Comparison of ENCODE assay signal across 8 cellular contexts in genomic region chr10:58177362-58177947, GRCh38.
A peak's percentile ranks its signal among the peaks of the same experiment; 100 is the strongest.
DNase-seq lines count a peak whose midpoint lies in the region; ATAC-seq, FAIRE-seq and TF ChIP-seq lines count a peak whose summit lies in the region.

No MANE protein-coding gene starts in this region.

- DNase-seq in DMS 273 (lab: John Stamatoyannopoulos, UW; ENCODE audit: unreplicated experiment) (peak; percentile 32), DMS 273 treated with DMSO at 0.1 percent for 48 hours (lab: John Stamatoyannopoulos, UW) (no peak), HT-29 (ENCODE audit: low spot score) (peak; percentile 61), hepatocyte (ENCODE audit: low spot score) (peak; percentile 23), vagina (ENCODE audit: extremely low spot score in 2 of 2) (no peak)
- no peak for DNase-seq in T-helper 2 cell treated with Interferon-gamma antibody and Interleukin-4, amounts not matched to agents 5 μg/mL and 100 μg/mL, for 36 hours (ENCODE audit: low spot score)

- peak; percentile 76 for TF ChIP-seq CTCF in hepatocyte (IDR thresholded peaks at IDR 0.05; ENCODE audit: poor library complexity)
- TF ChIP-seq CTCF in vagina (IDR thresholded peaks at IDR 0.05): peak; percentile 8 to 57 (median 34)

- no peak overlapping the region for H3K4me3 ChIP-seq in hepatocyte
- H3K4me3 ChIP-seq in vagina: no peak overlapping the region

- H3K27ac Mint-ChIP-seq in T-helper 2 cell treated with Interferon-gamma antibody and Interleukin-4, amounts not matched to agents 5 μg/mL and 100 μg/mL, for 36 hours: no peak overlapping the region

- H3K9me3 Mint-ChIP-seq in T-helper 2 cell treated with Interferon-gamma antibody and Interleukin-4, amounts not matched to agents 5 μg/mL and 100 μg/mL, for 36 hours: no peaks in the 10 kb centered on the region

- no peaks in the 10 kb centered on the region for H3K9me2 ChIP-seq in hepatocyte (replicated peaks; ENCODE audit: insufficient read depth)

- H3K9me3 ChIP-seq in hepatocyte (ENCODE audit: low read depth) (no peaks in the 10 kb centered on the region), vagina (no peaks in the 10 kb centered on the region)

- no peak overlapping the region for H3K4me2 ChIP-seq in hepatocyte

- no peak for ATAC-seq in GM21367 (IDR thresholded peaks at IDR 0.05; ENCODE audit: unreplicated experiment)

- intact Hi-C loops in vagina (cut with DNase I): loop anchor here (5.0 kb wide), 1 partner anchor 115 kb away; no protein-coding TSS in a partner anchor

- no peaks in the 10 kb centered on the region for H3K4me1 ChIP-seq in hepatocyte (ENCODE audit: insufficient read depth)
- no peaks in the 10 kb centered on the region for H3K4me1 ChIP-seq in vagina

- H3K27me3 Mint-ChIP-seq in T-helper 2 cell treated with Interferon-gamma antibody and Interleukin-4, amounts not matched to agents 5 μg/mL and 100 μg/mL, for 36 hours (ENCODE audit: low read depth): peaks cover 10% of the 10 kb centered on the region

- H4K20me1 ChIP-seq in hepatocyte (ENCODE audit: insufficient read depth, poor library complexity, severe bottlenecking): no peaks in the 10 kb centered on the region

- H3K27ac ChIP-seq in hepatocyte (no peak overlapping the region), vagina (no peak overlapping the region)

- H2AFZ ChIP-seq in hepatocyte: no peak overlapping the region

- no peak for TF ChIP-seq POLR2A in vagina (IDR thresholded peaks at IDR 0.05)

- 31% methylated on average over 3 of the region's 3 CpGs for WGBS in hepatocyte (ENCODE audit: low lambda C conversion rate, missing lambda C conversion rate)

- H3K4me3 Mint-ChIP-seq in T-helper 2 cell treated with Interferon-gamma antibody and Interleukin-4, amounts not matched to agents 5 μg/mL and 100 μg/mL, for 36 hours: no peak overlapping the region

- FAIRE-seq in TTC549 (lab: Jason Lieb, UNC): peak; percentile 91

- no peaks in the 10 kb centered on the region for H3K79me2 ChIP-seq in hepatocyte

- H3K27me3 ChIP-seq in hepatocyte: no peaks in the 10 kb centered on the region
- H3K27me3 ChIP-seq in vagina: no peaks in the 10 kb centered on the region

- H3K4me1 Mint-ChIP-seq in T-helper 2 cell treated with Interferon-gamma antibody and Interleukin-4, amounts not matched to agents 5 μg/mL and 100 μg/mL, for 36 hours (ENCODE audit: low read depth): no peaks in the 10 kb centered on the region

- H3K36me3 Mint-ChIP-seq in T-helper 2 cell treated with Interferon-gamma antibody and Interleukin-4, amounts not matched to agents 5 μg/mL and 100 μg/mL, for 36 hours (ENCODE audit: low read depth): no peaks in the 10 kb centered on the region

- no peaks in the 10 kb centered on the region for H3K36me3 ChIP-seq in hepatocyte (replicated peaks; ENCODE audit: insufficient read depth, low read depth)
- no peaks in the 10 kb centered on the region for H3K36me3 ChIP-seq in vagina

Comparison
In these comparisons a context has a peak if more than half of its experiments do, and no peak if none do; other contexts are left out.
1. DNase-seq: peak in DMS 273 (single experiment), HT-29 (single experiment) and hepatocyte (single experiment); none in DMS 273 treated with DMSO at 0.1 percent for 48 hours (single experiment), vagina (0 of 2) and T-helper 2 cell treated with Interferon-gamma antibody and Interleukin-4, amounts not matched to agents 5 μg/mL and 100 μg/mL, for 36 hours (single experiment).